Comparison of ENCODE assay signal across 12 cellular contexts in genomic region chr18:51425889-51426288, GRCh38.
DNase-seq lines count a peak whose midpoint lies in the region; ATAC-seq and TF ChIP-seq lines count a peak whose summit lies in the region.
"Had no signal": no experiment of that assay in that cellular context is flagged by ENCODE, and none has a peak within 500 bp of the region (broad histone marks: within the 10 kb centered on the region; RNA-seq: fewer than 3 reads in every experiment).

No MANE protein-coding gene starts in this region.

- no peaks in the 10 kb centered on the region for H3K9me3 ChIP-seq in OCI-LY7 (ENCODE audit: low read length)
- no peaks in the 10 kb centered on the region for H3K9me3 ChIP-seq in tibial nerve

- H3K9me2 ChIP-seq in OCI-LY7 (ENCODE audit: insufficient read depth, low read length): no peaks in the 10 kb centered on the region

- H3K4me3 ChIP-seq in OCI-LY7 (ENCODE audit: low read depth, low read length, poor library complexity, severe bottlenecking) (no peak overlapping the region), tibial nerve (no peak overlapping the region)
- H3K4me3 ChIP-seq: cardiac muscle cell had no signal

- H3K4me1 Mint-ChIP-seq in activated naive CD4-positive, alpha-beta T cell treated with anti-CD3 and anti-CD28 coated beads for 36 hours (ENCODE audit: low read depth): peaks cover 5% of the 10 kb centered on the region
- H3K4me1 Mint-ChIP-seq in stimulated activated naive CD8-positive, alpha-beta T cell treated with anti-CD3 and anti-CD28 coated beads, Interleukin-15, Interleukin-2, amounts not matched to agents 100 ng/mL and 50 ng/mL, for 24 hours (ENCODE audit: low read depth): peaks cover 17% of the 10 kb centered on the region

- H3K27ac ChIP-seq in OCI-LY7 (ENCODE audit: low read depth, low read length, poor library complexity, severe bottlenecking) (no peak overlapping the region), tibial nerve (peak overlapping the region in 1 of 4 donors; percentile 29)
- H3K27ac ChIP-seq: cardiac muscle cell had no signal

- H3K36me3 ChIP-seq in OCI-LY7 (ENCODE audit: insufficient read depth, low read length): no peaks in the 10 kb centered on the region
- H3K36me3 ChIP-seq in tibial nerve: no peaks in the 10 kb centered on the region
- H3K36me3 ChIP-seq: cardiac muscle cell had no signal

- H4K20me1 ChIP-seq in OCI-LY7 (ENCODE audit: insufficient read depth, low read length): no peaks in the 10 kb centered on the region

- DNase-seq in activated naive CD4-positive, alpha-beta T cell treated with anti-CD3 and anti-CD28 coated beads for 36 hours: peak; percentile 7
- no peak for DNase-seq in activated naive CD4-positive, alpha-beta T cell treated with Interleukin-2 at 50 U/mL for 16 hours
- DNase-seq in OCI-LY7 (ENCODE audit: low spot score) (no peak), NCI-H2081 (lab: John Stamatoyannopoulos, UW) (no peak), tibial nerve (ENCODE audit: low spot score in 2 of 2) (no peak), SHP77 (lab: John Stamatoyannopoulos, UW) (no peak)
- DNase-seq: GDM1, MV-4-11, nucleus accumbens had no signal

- no peak overlapping the region for H3K4me3 Mint-ChIP-seq in activated naive CD4-positive, alpha-beta T cell treated with anti-CD3 and anti-CD28 coated beads for 36 hours
- H3K4me3 Mint-ChIP-seq in stimulated activated naive CD8-positive, alpha-beta T cell treated with anti-CD3 and anti-CD28 coated beads, Interleukin-15, Interleukin-2, amounts not matched to agents 100 ng/mL and 50 ng/mL, for 24 hours: peak overlapping the region; percentile 20

- peak; percentile 40 for ATAC-seq in HG02588 (IDR thresholded peaks at IDR 0.05; ENCODE audit: unreplicated experiment)

- peaks cover 5% of the 10 kb centered on the region for H3K4me1 ChIP-seq in OCI-LY7 (ENCODE audit: insufficient read depth, low read length, poor library complexity, severe bottlenecking)
- H3K4me1 ChIP-seq in tibial nerve: peaks cover 0 to 5% (median 0%) of the 10 kb centered on the region in 4 donors

- TF ChIP-seq POLR2A in tibial nerve (IDR thresholded peaks at IDR 0.05): no peak

- CTCF ChIA-PET in activated naive CD4-positive, alpha-beta T cell treated with anti-CD3 and anti-CD28 coated beads for 36 hours (lab: Charles Lee): interaction anchor here (0.6 to 1.1 kb wide), 2 partner anchors 40 to 66 kb away, joined by 3 read pairs; no protein-coding TSS in a partner anchor
- CTCF ChIA-PET in OCI-LY7 (lab: Charles Lee; ENCODE audit: unreplicated experiment): no interaction called here

- peak overlapping the region; percentile 87 for H2AFZ ChIP-seq in OCI-LY7 (ENCODE audit: low read length)

- H3K9me3 Mint-ChIP-seq in activated naive CD4-positive, alpha-beta T cell treated with anti-CD3 and anti-CD28 coated beads for 36 hours: no peaks in the 10 kb centered on the region
- H3K9me3 Mint-ChIP-seq in stimulated activated naive CD8-positive, alpha-beta T cell treated with anti-CD3 and anti-CD28 coated beads, Interleukin-15, Interleukin-2, amounts not matched to agents 100 ng/mL and 50 ng/mL, for 24 hours: peaks cover 5% of the 10 kb centered on the region

- TF ChIP-seq CTCF in OCI-LY7 (conservative IDR thresholded peaks at IDR 0.05; ENCODE audit: low read length) (no peak), tibial nerve (IDR thresholded peaks at IDR 0.05) (no peak)

- POLR2A ChIA-PET in OCI-LY7 (lab: Charles Lee): no interaction called here

- BruUV-seq in OCI-LY7 (replicated peaks; lab: Mats Ljungman, UMichigan): no TSS peak

- no peaks in the 10 kb centered on the region for H3K27me3 ChIP-seq in tibial nerve
- H3K27me3 ChIP-seq: cardiac muscle cell had no signal

- H3K27me3 Mint-ChIP-seq in activated naive CD4-positive, alpha-beta T cell treated with anti-CD3 and anti-CD28 coated beads for 36 hours (ENCODE audit: low read depth): peaks cover 17% of the 10 kb centered on the region
- H3K27me3 Mint-ChIP-seq in stimulated activated naive CD8-positive, alpha-beta T cell treated with anti-CD3 and anti-CD28 coated beads, Interleukin-15, Interleukin-2, amounts not matched to agents 100 ng/mL and 50 ng/mL, for 24 hours: peaks cover 8% of the 10 kb centered on the region

- 50 to 54% methylated on average over 3 of the region's 3 CpGs for WGBS in tibial nerve, 2 donors

- no peaks in the 10 kb centered on the region for H3K36me3 Mint-ChIP-seq in activated naive CD4-positive, alpha-beta T cell treated with anti-CD3 and anti-CD28 coated beads for 36 hours (ENCODE audit: low read depth)
- H3K36me3 Mint-ChIP-seq in stimulated activated naive CD8-positive, alpha-beta T cell treated with anti-CD3 and anti-CD28 coated beads, Interleukin-15, Interleukin-2, amounts not matched to agents 100 ng/mL and 50 ng/mL, for 24 hours (ENCODE audit: low read depth): no peaks in the 10 kb centered on the region

- intact Hi-C loops in activated naive CD4-positive, alpha-beta T cell treated with anti-CD3 and anti-CD28 coated beads for 36 hours (cut with micrococcal nuclease): loop anchor here (5.0 kb wide), 1 partner anchor 254 kb away; no protein-coding TSS in a partner anchor
- intact Hi-C loops in OCI-LY7 (cut with micrococcal nuclease; ENCODE audit: unreplicated experiment): no loop called here

- H3K79me2 ChIP-seq in OCI-LY7 (ENCODE audit: insufficient read depth, low read depth, low read length): no peaks in the 10 kb centered on the region

- peak overlapping the region; percentile 77 for H3K27ac Mint-ChIP-seq in activated naive CD4-positive, alpha-beta T cell treated with anti-CD3 and anti-CD28 coated beads for 36 hours
- H3K27ac Mint-ChIP-seq in stimulated activated naive CD8-positive, alpha-beta T cell treated with anti-CD3 and anti-CD28 coated beads, Interleukin-15, Interleukin-2, amounts not matched to agents 100 ng/mL and 50 ng/mL, for 24 hours: peak overlapping the region; percentile 86

- TF ChIP-seq EP300 in tibial nerve (IDR thresholded peaks at IDR 0.05): no peak

- H3K4me2 ChIP-seq in OCI-LY7 (ENCODE audit: low read length): no peak overlapping the region; the same call in 1 of the 2 replicates
